10 cellular contexts compared by ENCODE assay signal in genomic region chr7:96236198-96237039, GRCh38.
A peak's percentile ranks its signal among the peaks of the same experiment; 100 is the strongest.
DNase-seq lines count a peak whose midpoint lies in the region; ATAC-seq and TF ChIP-seq lines count a peak whose summit lies in the region.
"Had no signal": no experiment of that assay in that cellular context is flagged by ENCODE, and none has a peak within 500 bp of the region (broad histone marks: within the 10 kb centered on the region; RNA-seq: fewer than 3 reads in every experiment).

No MANE protein-coding gene starts in this region.

- H3K27ac ChIP-seq in GM23248: no peak overlapping the region
- H3K27ac ChIP-seq in RWPE2 (ENCODE audit: poor library complexity, severe bottlenecking): no peak overlapping the region
- no peak overlapping the region for H3K27ac ChIP-seq in psoas muscle
- H3K27ac ChIP-seq: lower lobe of right lung had no signal

- DNase-seq in GM23248 (peak; percentile 58), RWPE2 (ENCODE audit: low spot score) (no peak), fibroblast of the aortic adventitia (ENCODE audit: low read depth) (peak; percentile 88), psoas muscle (peak; percentile 43 to 60), C1 segment of cervical spinal cord (lab: John Stamatoyannopoulos, UW) (no peak)
- no peak for DNase-seq in activated T-cell treated with anti-CD3 and anti-CD28 coated beads, Interleukin-2, amount 50 U/mL, for 1 hour
- DNase-seq: lower lobe of right lung had no signal

- no peaks in the 10 kb centered on the region for H4K20me1 ChIP-seq in GM23248 (ENCODE audit: insufficient read depth)

- H3F3A ChIP-seq in GM23248 (ENCODE audit: insufficient read depth): peaks cover 6% of the 10 kb centered on the region; the same call in 1 of the 2 replicates

- 6% methylated on average over 5 of the region's 5 CpGs for WGBS in GM23248 (ENCODE audit: low coverage in 1 of 2, low lambda C conversion rate in 2 of 2, missing lambda C conversion rate in 2 of 2), 2 experiments
- WGBS in psoas muscle, 3 donors: 23 to 32% (median 28%) methylated on average over 5 of the region's 5 CpGs

- H3K27me3 ChIP-seq in GM23248 (replicated peaks; ENCODE audit: insufficient read depth): no peaks in the 10 kb centered on the region
- H3K27me3 ChIP-seq in RWPE2 (ENCODE audit: insufficient read depth, poor library complexity, severe bottlenecking): no peaks in the 10 kb centered on the region
- no peaks in the 10 kb centered on the region for H3K27me3 ChIP-seq in psoas muscle (ENCODE audit: insufficient read depth in 3 of 3, low read length in 2 of 3)

- H3K4me3 ChIP-seq in GM23248: no peak overlapping the region
- no peak overlapping the region for H3K4me3 ChIP-seq in RWPE2 (ENCODE audit: severe bottlenecking)
- no peak overlapping the region for H3K4me3 ChIP-seq in fibroblast of the aortic adventitia (ENCODE audit: low read depth, low read length)
- H3K4me3 ChIP-seq in psoas muscle: no peak overlapping the region
- H3K4me3 ChIP-seq: GM12878, lower lobe of right lung had no signal

- H3K9me2 ChIP-seq in GM23248 (ENCODE audit: insufficient read depth): no peaks in the 10 kb centered on the region

- intact Hi-C loops in psoas muscle (cut with DNase I): no loop called here

- peak; percentile 68; the same call in 2 of the 3 replicates for ATAC-seq in RWPE2 (ENCODE audit: low read depth)
- ATAC-seq in psoas muscle: peak; percentile 52 to 86 (median 77)
- no peak for ATAC-seq in GM19328 (IDR thresholded peaks at IDR 0.05; ENCODE audit: unreplicated experiment)
- ATAC-seq in GM21360 (IDR thresholded peaks at IDR 0.05; ENCODE audit: unreplicated experiment): no peak
- ATAC-seq: GM12878 had no signal

- TF ChIP-seq CTCF in RWPE2 (IDR thresholded peaks at IDR 0.05; ENCODE audit: poor library complexity, severe bottlenecking) (no peak), fibroblast of the aortic adventitia (IDR thresholded peaks at IDR 0.05; ENCODE audit: insufficient read depth, low read length) (no peak), psoas muscle (IDR thresholded peaks at IDR 0.05) (no peak)

- H3K9ac ChIP-seq in GM23248: no peak overlapping the region

- H3K36me3 ChIP-seq in GM23248 (ENCODE audit: low read depth) (no peaks in the 10 kb centered on the region), RWPE2 (ENCODE audit: low read depth) (no peaks in the 10 kb centered on the region), psoas muscle (ENCODE audit: insufficient read depth in 1 of 2, low read depth in 1 of 2) (no peaks in the 10 kb centered on the region)
- H3K36me3 ChIP-seq: lower lobe of right lung had no signal

- in situ Hi-C loops in GM23248 (cut with MboI): no loop called here

- peaks cover 15% of the 10 kb centered on the region for H3K4me1 ChIP-seq in GM23248 (ENCODE audit: insufficient read depth)
- H3K4me1 ChIP-seq in RWPE2 (ENCODE audit: insufficient read depth, poor library complexity, severe bottlenecking): peaks cover 18% of the 10 kb centered on the region
- H3K4me1 ChIP-seq in psoas muscle: peaks cover 23% of the 10 kb centered on the region

- H2AFZ ChIP-seq in GM23248: 0 out of 2 replicates have a peak overlapping the region, but pooled peaks have one; percentile 18

- no peaks in the 10 kb centered on the region for H3K79me2 ChIP-seq in GM23248 (ENCODE audit: insufficient read depth)

- no peaks in the 10 kb centered on the region for H3K9me3 ChIP-seq in GM23248 (ENCODE audit: low read depth)
- H3K9me3 ChIP-seq in RWPE2 (ENCODE audit: severe bottlenecking): no peaks in the 10 kb centered on the region
- no peaks in the 10 kb centered on the region for H3K9me3 ChIP-seq in psoas muscle
- H3K9me3 ChIP-seq: lower lobe of right lung had no signal

- H3K4me2 ChIP-seq in GM23248 (ENCODE audit: unreplicated experiment): peak overlapping the region; percentile 8

Comparison
In these comparisons a context has a peak if more than half of its experiments do, and no peak if none do; other contexts are left out.
1. DNase-seq: peak in GM23248 (single experiment), fibroblast of the aortic adventitia (single experiment) and psoas muscle (2 of 2); none in RWPE2 (single experiment), activated T-cell treated with anti-CD3 and anti-CD28 coated beads, Interleukin-2, amount 50 U/mL, for 1 hour (single experiment) and C1 segment of cervical spinal cord (0 of 14).
2. ATAC-seq: peak in RWPE2 (single experiment) and psoas muscle (4 of 4); none in GM19328 (single experiment) and GM21360 (single experiment).